Comparison of ENCODE assay signal across 8 cellular contexts in genomic region chr11:129992161-129992944, GRCh38. TPM values are rescaled to one million over a fixed set of nuclear protein-coding genes. Genes with fewer than 3 reads are reported as not detected.
DNase-seq lines count a peak whose midpoint lies in the region; ATAC-seq and TF ChIP-seq lines count a peak whose summit lies in the region.

No MANE protein-coding gene starts in this region.

- no peak overlapping the region for H2AFZ ChIP-seq in Loucy (ENCODE audit: low read length)

- H3K36me3 ChIP-seq in Loucy (ENCODE audit: insufficient read depth, low read length), result no peaks in the 10 kb centered on the region
- no peaks in the 10 kb centered on the region for H3K36me3 ChIP-seq in mesendoderm (ENCODE audit: control insufficient read depth, insufficient read depth, low read length)

- no peak overlapping the region for H3K9ac ChIP-seq in Loucy (ENCODE audit: low read depth, low read length, poor library complexity, severe bottlenecking)
- H3K9ac ChIP-seq in mesendoderm (ENCODE audit: low read length), result no peak overlapping the region

- no peaks in the 10 kb centered on the region for H4K20me1 ChIP-seq in Loucy (ENCODE audit: insufficient read depth, low read length, poor library complexity, severe bottlenecking)

- peaks cover 27% of the 10 kb centered on the region for H3K4me1 Mint-ChIP-seq in central memory CD8-positive, alpha-beta T cell

- no peak overlapping the region for H2BK120ac ChIP-seq in mesendoderm (ENCODE audit: low read depth, low read length)

- H3K4me1 ChIP-seq in Loucy (ENCODE audit: insufficient read depth, low read length, poor library complexity, severe bottlenecking), result peaks cover 4% of the 10 kb centered on the region
- H3K4me1 ChIP-seq in mesendoderm (ENCODE audit: control insufficient read depth, low read depth, low read length), result no peaks in the 10 kb centered on the region

- peaks cover 3% of the 10 kb centered on the region for H3K79me1 ChIP-seq in mesendoderm (ENCODE audit: low read length)

- H3K27ac ChIP-seq in mesendoderm (ENCODE audit: low read depth, low read length), result no peak overlapping the region

- DNase-seq in COLO668 (lab: John Stamatoyannopoulos, UW; ENCODE audit: unreplicated experiment), result peak; percentile 70
- peak; percentile 54 for DNase-seq in GM20000 (ENCODE audit: low spot score)
- DNase-seq in SKM-1 treated with dmso at 0.1 percent for 144 hours (lab: John Stamatoyannopoulos, UW; ENCODE audit: unreplicated experiment), result peak; percentile 48
- DNase-seq in central memory CD8-positive, alpha-beta T cell (ENCODE audit: low spot score in 2 of 2), result no peak
- peak; percentile 84 for DNase-seq in mesendoderm
- no peak for DNase-seq in posterior vena cava (ENCODE audit: low spot score)
- DNase-seq in ecto neural progenitor cell (ENCODE audit: low spot score), result no peak

- no peaks in the 10 kb centered on the region for H3K9me2 ChIP-seq in Loucy (replicated peaks; ENCODE audit: low read depth, low read length)

- peak; percentile 10 for TF ChIP-seq CTCF in GM20000 (IDR thresholded peaks at IDR 0.05; ENCODE audit: extremely low read depth, missing control alignments)
- TF ChIP-seq CTCF in Loucy (conservative IDR thresholded peaks at IDR 0.05; ENCODE audit: low read length), result peak; percentile 57

- no CpG with 5 or more reads among the region's 6 CpGs for WGBS in mesendoderm (ENCODE audit: extremely low coverage, insufficient coverage, low lambda C conversion rate)

- H3K4ac ChIP-seq in mesendoderm (ENCODE audit: low read depth, low read length), result no peak overlapping the region

- ATAC-seq in central memory CD8-positive, alpha-beta T cell (replicated peaks; ENCODE audit: extremely low read depth, poor library complexity, severe bottlenecking), result peak; percentile 52

- peaks cover 22% of the 10 kb centered on the region; the same call in 1 of the 2 replicates for H3K79me2 ChIP-seq in Loucy (ENCODE audit: insufficient read depth, low read length)
- peaks cover 6% of the 10 kb centered on the region for H3K79me2 ChIP-seq in mesendoderm (ENCODE audit: control insufficient read depth, insufficient read depth, low read length)

- H2AK5ac ChIP-seq in mesendoderm (ENCODE audit: low read length), result no peak overlapping the region

- no peaks in the 10 kb centered on the region for H3K27me3 Mint-ChIP-seq in central memory CD8-positive, alpha-beta T cell

- H3K18ac ChIP-seq in mesendoderm (ENCODE audit: low read length), result no peak overlapping the region

- H3K27me3 ChIP-seq in Loucy (ENCODE audit: insufficient read depth, low read length, poor library complexity, severe bottlenecking) (no peaks in the 10 kb centered on the region), mesendoderm (ENCODE audit: insufficient read depth, low read length, poor library complexity) (no peaks in the 10 kb centered on the region)

- H3K23ac ChIP-seq in mesendoderm (ENCODE audit: low read length), result no peak overlapping the region

- no peak overlapping the region for H2BK15ac ChIP-seq in mesendoderm (replicated peaks; ENCODE audit: low read depth)

- H3K56ac ChIP-seq in mesendoderm (ENCODE audit: low read length), result no peak overlapping the region

- peaks cover 4% of the 10 kb centered on the region for H3K36me3 Mint-ChIP-seq in central memory CD8-positive, alpha-beta T cell (ENCODE audit: insufficient read depth)

- no peak overlapping the region for H4K8ac ChIP-seq in mesendoderm (ENCODE audit: low read depth, low read length)

- no peak overlapping the region for H4K5ac ChIP-seq in mesendoderm (ENCODE audit: low read length)

- H2BK5ac ChIP-seq in mesendoderm (ENCODE audit: low read length), result no peak overlapping the region

- H3K4me3 ChIP-seq in Loucy (ENCODE audit: low read length, poor library complexity, severe bottlenecking) (no peak overlapping the region), mesendoderm (ENCODE audit: low read length) (no peak overlapping the region)

- no peaks in the 10 kb centered on the region for H3K9me3 Mint-ChIP-seq in central memory CD8-positive, alpha-beta T cell

- H3K4me3 Mint-ChIP-seq in central memory CD8-positive, alpha-beta T cell, result no peak overlapping the region

- intact Hi-C loops in posterior vena cava (cut with DNase I), result no loop called here

- H3K27ac Mint-ChIP-seq in central memory CD8-positive, alpha-beta T cell (ENCODE audit: low read depth), result no peak overlapping the region

- H3F3A ChIP-seq in Loucy (ENCODE audit: low read depth), result no peaks in the 10 kb centered on the region

- H3K9me3 ChIP-seq in Loucy (ENCODE audit: insufficient read depth, low read depth, low read length), result no peaks in the 10 kb centered on the region

- H3K4me2 ChIP-seq in Loucy (ENCODE audit: low read depth, low read length, poor library complexity, severe bottlenecking), result no peak overlapping the region
- H3K4me2 ChIP-seq in mesendoderm (ENCODE audit: low read length), result no peak overlapping the region

RNA-seq across cellular contexts. Expression of gene PRDM10, which starts 10.3 kb away (rescaled TPM):
- 7.0 TPM for polyA plus RNA-seq in mesendoderm (2013, experiment 1 of 2)
- polyA plus RNA-seq in mesendoderm (2013, experiment 2 of 2), result 6.5 TPM
- 10 to 100 TPM in 1 of 2 donors, 1 to 10 TPM in 1; 5.0 to 10.7 TPM for total RNA-seq in posterior vena cava

Comparison
In these comparisons a context has a peak if more than half of its experiments do, and no peak if none do; other contexts are left out.
1. DNase-seq: peak in COLO668 (single experiment), GM20000 (single experiment), SKM-1 treated with dmso at 0.1 percent for 144 hours (single experiment) and mesendoderm (single experiment); none in central memory CD8-positive, alpha-beta T cell (0 of 2), posterior vena cava (single experiment) and ecto neural progenitor cell (single experiment).